In genomic region chr10:119139464-119140067, GRCh38 we compare ENCODE assay signal across 1 cellular context.
TF ChIP-seq lines count a peak whose summit lies in the region.

No MANE protein-coding gene starts in this region.

TF ChIP-seq in H1, 55 proteins besides CTCF, POLR2A, EP300 and RAD21:
- TF ChIP-seq CBX8 (IDR thresholded peaks at IDR 0.05; ENCODE audit: borderline replicate concordance, low read depth, low read length) (no peak), SP2 (IDR thresholded peaks at IDR 0.05; ENCODE audit: low read length) (no peak), KDM5A (IDR thresholded peaks at IDR 0.05; ENCODE audit: low read length) (no peak), GABPA (IDR thresholded peaks at IDR 0.05; ENCODE audit: borderline replicate concordance, insufficient read depth, low read length) (no peak), SIN3A (conservative IDR thresholded peaks at IDR 0.05 in 1 of 2, IDR thresholded peaks at IDR 0.05 in 1 of 2; ENCODE audit: low read depth in 1 of 2, low read length in 2 of 2) (no peak), ATF3 (IDR thresholded peaks at IDR 0.05; ENCODE audit: insufficient read depth, low read depth, low read length) (no peak), HDAC2 (IDR thresholded peaks at IDR 0.05; ENCODE audit: borderline replicate concordance in 1 of 2, low read depth in 2 of 2, low read length in 2 of 2) (no peak), TEAD4 (IDR thresholded peaks at IDR 0.05; ENCODE audit: low read depth, low read length) (no peak), POLR2AphosphoS5 (IDR thresholded peaks at IDR 0.05; ENCODE audit: low read depth, low read length) (no peak), EGR1 (IDR thresholded peaks at IDR 0.05; ENCODE audit: borderline replicate concordance, low read depth, low read length) (no peak), CHD7 (IDR thresholded peaks at IDR 0.05; ENCODE audit: insufficient replicate concordance, low read length) (no peak), CHD1 (IDR thresholded peaks at IDR 0.05; ENCODE audit: low read depth, low read length) (no peak), E2F6 (IDR thresholded peaks at IDR 0.05) (no peak)
